In the genomic region with DNA sequence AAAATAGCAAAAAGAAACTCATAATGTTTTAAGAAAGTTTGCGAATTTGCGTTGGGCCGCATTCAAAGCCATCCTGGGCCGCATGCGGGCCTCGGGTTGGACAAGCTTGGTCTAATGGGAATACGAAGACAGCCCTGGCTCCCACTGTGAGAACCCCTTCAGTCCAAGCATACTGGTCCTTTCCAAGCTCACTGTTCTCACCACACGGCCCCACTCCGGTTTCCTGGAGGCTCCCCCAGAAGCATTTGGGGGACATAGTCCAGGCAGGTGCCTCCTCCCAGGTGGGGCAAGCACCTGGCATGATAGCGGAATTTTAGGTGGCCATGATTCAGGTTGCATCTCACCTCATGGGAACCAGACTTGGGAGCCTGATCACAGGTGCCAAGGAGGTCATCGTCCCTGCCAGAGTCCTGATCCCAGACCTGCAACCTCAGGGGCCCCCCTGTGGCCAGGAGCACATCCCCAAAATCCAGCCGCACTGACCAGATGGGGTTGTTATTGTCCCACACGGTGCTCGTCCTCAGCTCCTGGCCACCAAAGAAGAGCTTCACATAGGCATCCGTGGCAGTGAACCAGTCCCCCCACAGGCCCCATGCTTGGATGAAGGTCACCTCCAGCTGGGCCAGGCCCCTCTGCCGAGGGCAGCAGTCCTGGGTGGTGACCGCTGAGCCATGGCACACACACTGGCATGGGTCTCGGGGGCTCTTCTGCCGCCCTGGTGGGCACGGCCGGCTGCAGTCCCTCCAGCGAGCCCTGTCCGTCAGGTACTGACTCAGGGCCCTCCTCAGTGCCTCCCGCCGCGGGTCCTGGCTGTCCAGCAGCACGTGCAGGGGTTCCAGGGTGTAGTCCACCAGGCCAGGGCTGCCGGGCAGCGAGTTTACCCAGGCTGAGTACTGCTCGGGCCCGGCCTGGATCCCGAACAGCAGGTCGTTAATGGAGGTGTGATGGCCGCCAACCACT, we compare ENCODE assay signal across 31 cellular contexts. TPM values are rescaled to one million over a fixed set of nuclear protein-coding genes. Genes with fewer than 3 reads are reported as not detected.
DNase-seq lines count a peak whose midpoint lies in the region; ATAC-seq and TF ChIP-seq lines count a peak whose summit lies in the region.
"Had no signal": no experiment of that assay in that cellular context is flagged by ENCODE, and none has a peak within 500 bp of the region (broad histone marks: within the 10 kb centered on the region; RNA-seq: fewer than 3 reads in every experiment).

No MANE protein-coding gene starts in this region.

- peaks cover 45% of the 10 kb centered on the region for H3K4me1 Mint-ChIP-seq in activated naive CD4-positive, alpha-beta T cell treated with anti-CD3 and anti-CD28 coated beads, Interleukin-2, amount 50 U/mL, for 24 hours
- peaks cover 32% of the 10 kb centered on the region for H3K4me1 Mint-ChIP-seq in activated naive CD4-positive, alpha-beta T cell treated with anti-CD3 and anti-CD28 coated beads, Interleukin-2, amount 10 ng/mL, durations not matched to agents 7 days and 5 days
- peaks cover 78% of the 10 kb centered on the region for H3K4me1 Mint-ChIP-seq in central memory CD8-positive, alpha-beta T cell
- H3K4me1 Mint-ChIP-seq in nephron progenitor cell, result peaks cover 29% of the 10 kb centered on the region

- no peak overlapping the region for H3K4me3 ChIP-seq in vagina
- H3K4me3 ChIP-seq: coronary artery, psoas muscle, upper lobe of right lung had no signal

- peak overlapping the region; percentile 57 for H3K4me3 Mint-ChIP-seq in activated naive CD4-positive, alpha-beta T cell treated with anti-CD3 and anti-CD28 coated beads, Interleukin-2, amount 50 U/mL, for 24 hours
- H3K4me3 Mint-ChIP-seq in activated naive CD4-positive, alpha-beta T cell treated with anti-CD3 and anti-CD28 coated beads, Interleukin-2, amount 10 ng/mL, durations not matched to agents 7 days and 5 days, result no peak overlapping the region
- H3K4me3 Mint-ChIP-seq in central memory CD8-positive, alpha-beta T cell, result peak overlapping the region; percentile 96
- no peak overlapping the region for H3K4me3 Mint-ChIP-seq in nephron progenitor cell
- H3K4me3 Mint-ChIP-seq: activated T-helper 17 cell treated with anti-CD3 and anti-CD28 coated beads, Interleukin-2, amount 50 U/mL, for 72 hours; HFFc6; T-helper 1 cell treated with Interleukin-12 subunit alpha and Interleukin-12 subunit beta and Interleukin-4 antibody, amounts not matched to agents 30 μg/mL and 1 μg/mL, for 36 hours had no signal

- no peak overlapping the region for H3K27ac ChIP-seq in vagina
- H3K27ac ChIP-seq: coronary artery, psoas muscle, upper lobe of right lung had no signal

- H3K4me1 ChIP-seq in vagina, result no peaks in the 10 kb centered on the region
- H3K4me1 ChIP-seq: psoas muscle, upper lobe of right lung had no signal

- no peaks in the 10 kb centered on the region for H3K36me3 ChIP-seq in vagina
- H3K36me3 ChIP-seq: upper lobe of right lung had no signal

- no peaks in the 10 kb centered on the region for H3K9me3 ChIP-seq in vagina
- H3K9me3 ChIP-seq: psoas muscle, SK-N-SH, upper lobe of right lung had no signal

- TF ChIP-seq POLR2A in vagina (IDR thresholded peaks at IDR 0.05), result no peak

- TF ChIP-seq CTCF in nephron progenitor cell (IDR thresholded peaks at IDR 0.05), result no peak
- TF ChIP-seq CTCF in vagina (IDR thresholded peaks at IDR 0.05), result no peak

- CTCF ChIA-PET in activated naive CD4-positive, alpha-beta T cell treated with anti-CD3 and anti-CD28 coated beads, Interleukin-2, amount 10 ng/mL, durations not matched to agents 7 days and 5 days (lab: Charles Lee), result no interaction called here

- no peaks in the 10 kb centered on the region for H3K27me3 ChIP-seq in vagina
- H3K27me3 ChIP-seq: upper lobe of right lung had no signal

- intact Hi-C loops in vagina (cut with DNase I), result no loop called here

- no peaks in the 10 kb centered on the region for H3K27me3 Mint-ChIP-seq in activated naive CD4-positive, alpha-beta T cell treated with anti-CD3 and anti-CD28 coated beads, Interleukin-2, amount 50 U/mL, for 24 hours
- peaks cover 18% of the 10 kb centered on the region for H3K27me3 Mint-ChIP-seq in activated naive CD4-positive, alpha-beta T cell treated with anti-CD3 and anti-CD28 coated beads, Interleukin-2, amount 10 ng/mL, durations not matched to agents 7 days and 5 days
- H3K27me3 Mint-ChIP-seq in central memory CD8-positive, alpha-beta T cell, result no peaks in the 10 kb centered on the region
- H3K27me3 Mint-ChIP-seq in nephron progenitor cell (ENCODE audit: low read depth, poor library complexity), result peaks cover 7% of the 10 kb centered on the region
- H3K27me3 Mint-ChIP-seq: activated T-helper 17 cell treated with anti-CD3 and anti-CD28 coated beads, Interleukin-2, amount 50 U/mL, for 72 hours; CD4-positive, alpha-beta T cell had no signal

- no peak overlapping the region for H3K27ac Mint-ChIP-seq in activated naive CD4-positive, alpha-beta T cell treated with anti-CD3 and anti-CD28 coated beads, Interleukin-2, amount 50 U/mL, for 24 hours
- no peak overlapping the region for H3K27ac Mint-ChIP-seq in activated naive CD4-positive, alpha-beta T cell treated with anti-CD3 and anti-CD28 coated beads, Interleukin-2, amount 10 ng/mL, durations not matched to agents 7 days and 5 days
- peak overlapping the region; percentile 67 for H3K27ac Mint-ChIP-seq in central memory CD8-positive, alpha-beta T cell (ENCODE audit: low read depth)
- H3K27ac Mint-ChIP-seq in nephron progenitor cell, result peak overlapping the region; percentile 65
- H3K27ac Mint-ChIP-seq: activated T-helper 17 cell treated with anti-CD3 and anti-CD28 coated beads, Interleukin-2, amount 50 U/mL, for 72 hours; CD4-positive, alpha-beta T cell; HFFc6; T-helper 1 cell treated with Interleukin-12 subunit alpha and Interleukin-12 subunit beta and Interleukin-4 antibody, amounts not matched to agents 30 μg/mL and 1 μg/mL, for 36 hours had no signal

- no peaks in the 10 kb centered on the region for H3K9me3 Mint-ChIP-seq in activated naive CD4-positive, alpha-beta T cell treated with anti-CD3 and anti-CD28 coated beads, Interleukin-2, amount 50 U/mL, for 24 hours
- no peaks in the 10 kb centered on the region for H3K9me3 Mint-ChIP-seq in activated naive CD4-positive, alpha-beta T cell treated with anti-CD3 and anti-CD28 coated beads, Interleukin-2, amount 10 ng/mL, durations not matched to agents 7 days and 5 days
- H3K9me3 Mint-ChIP-seq in central memory CD8-positive, alpha-beta T cell, result no peaks in the 10 kb centered on the region
- H3K9me3 Mint-ChIP-seq in nephron progenitor cell, result no peaks in the 10 kb centered on the region
- H3K9me3 Mint-ChIP-seq: activated T-helper 17 cell treated with anti-CD3 and anti-CD28 coated beads, Interleukin-2, amount 50 U/mL, for 72 hours; CD4-positive, alpha-beta T cell; HFFc6; T-helper 1 cell treated with Interleukin-12 subunit alpha and Interleukin-12 subunit beta and Interleukin-4 antibody, amounts not matched to agents 30 μg/mL and 1 μg/mL, for 36 hours had no signal

- peaks cover 15% of the 10 kb centered on the region for H3K36me3 Mint-ChIP-seq in activated naive CD4-positive, alpha-beta T cell treated with anti-CD3 and anti-CD28 coated beads, Interleukin-2, amount 50 U/mL, for 24 hours
- peaks cover 29% of the 10 kb centered on the region for H3K36me3 Mint-ChIP-seq in activated naive CD4-positive, alpha-beta T cell treated with anti-CD3 and anti-CD28 coated beads, Interleukin-2, amount 10 ng/mL, durations not matched to agents 7 days and 5 days
- H3K36me3 Mint-ChIP-seq in central memory CD8-positive, alpha-beta T cell (ENCODE audit: insufficient read depth), result peaks cover 71% of the 10 kb centered on the region
- H3K36me3 Mint-ChIP-seq in nephron progenitor cell (ENCODE audit: low read depth), result no peaks in the 10 kb centered on the region

- no peak for DNase-seq in activated naive CD4-positive, alpha-beta T cell treated with anti-CD3 and anti-CD28 coated beads, Interleukin-2, amount 10 ng/mL, durations not matched to agents 7 days and 5 days
- DNase-seq in central memory CD8-positive, alpha-beta T cell (ENCODE audit: low spot score in 2 of 2), result peak in 1 of 2 donors; percentile 6
- DNase-seq in nephron progenitor cell (no peak), vagina (ENCODE audit: extremely low spot score in 2 of 2) (peak; percentile 56 to 87), NCI-H1105 (lab: John Stamatoyannopoulos, UW) (no peak), NCI-H1436 treated with DMSO at 0.1 percent for 48 hours (lab: John Stamatoyannopoulos, UW) (no peak), dedifferentiated amniotic fluid mesenchymal stem cell (ENCODE audit: extremely low spot score) (no peak)
- DNase-seq: activated naive CD4-positive, alpha-beta T cell treated with anti-CD3 and anti-CD28 coated beads, Interleukin-2, amount 50 U/mL, for 16 hours; aorta; CD4-positive, alpha-beta T cell; DMS 273 treated with DMSO at 0.1 percent for 48 hours; effector memory CD4-positive, alpha-beta T cell; HFFc6; mesenchymal stem cell; NCI-H2029 treated with DMSO at 0.1 percent for 48 hours; NCI-H526 treated with DMSO at 0.1 percent for 48 hours; nucleus accumbens; psoas muscle; stimulated activated CD4-positive, alpha-beta T cell treated with anti-CD3 and anti-CD28 coated beads, Interleukin-4, amount 100 ng/mL, for 1 hour had no signal

- ATAC-seq in central memory CD8-positive, alpha-beta T cell (replicated peaks; ENCODE audit: extremely low read depth, poor library complexity, severe bottlenecking), result no peak
- ATAC-seq: activated T-helper 17 cell treated with anti-CD3 and anti-CD28 coated beads, Interleukin-2, amount 50 U/mL, for 72 hours; left lobe of liver; psoas muscle; Right ventricle myocardium inferior had no signal

RNA-seq across cellular contexts. Expression of a gene that starts 4.4 kb away (rescaled TPM):
- 20.9 TPM for total RNA-seq in vagina
- total RNA-seq: epithelial cell of proximal tubule, glomerular endothelial cell, HFFc6, HT-29, M059J had no signal

Comparison
In these comparisons a context has a peak if more than half of its experiments do, and no peak if none do; other contexts are left out.
1. H3K4me3 Mint-ChIP-seq: peak in activated naive CD4-positive, alpha-beta T cell treated with anti-CD3 and anti-CD28 coated beads, Interleukin-2, amount 50 U/mL, for 24 hours (single experiment) and central memory CD8-positive, alpha-beta T cell (single experiment); none in activated naive CD4-positive, alpha-beta T cell treated with anti-CD3 and anti-CD28 coated beads, Interleukin-2, amount 10 ng/mL, durations not matched to agents 7 days and 5 days (single experiment) and nephron progenitor cell (single experiment).
2. H3K27ac Mint-ChIP-seq: peak in central memory CD8-positive, alpha-beta T cell (single experiment) and nephron progenitor cell (single experiment); none in activated naive CD4-positive, alpha-beta T cell treated with anti-CD3 and anti-CD28 coated beads, Interleukin-2, amount 50 U/mL, for 24 hours (single experiment) and activated naive CD4-positive, alpha-beta T cell treated with anti-CD3 and anti-CD28 coated beads, Interleukin-2, amount 10 ng/mL, durations not matched to agents 7 days and 5 days (single experiment).
3. DNase-seq: peak in vagina (2 of 2); none in activated naive CD4-positive, alpha-beta T cell treated with anti-CD3 and anti-CD28 coated beads, Interleukin-2, amount 10 ng/mL, durations not matched to agents 7 days and 5 days (single experiment), nephron progenitor cell (single experiment), NCI-H1105 (single experiment), NCI-H1436 treated with DMSO at 0.1 percent for 48 hours (single experiment) and dedifferentiated amniotic fluid mesenchymal stem cell (single experiment).